In genomic region chr3:50242778-50243551, GRCh38 we compare ENCODE assay signal across 8 cellular contexts. TPM values are rescaled to one million over a fixed set of nuclear protein-coding genes. Genes with fewer than 3 reads are reported as not detected.
A peak's percentile ranks its signal among the peaks of the same experiment; 100 is the strongest.
DNase-seq lines count a peak whose midpoint lies in the region; TF ChIP-seq lines count a peak whose summit lies in the region.

No MANE protein-coding gene starts in this region.

- no peaks in the 10 kb centered on the region for H3K27me3 Mint-ChIP-seq in T-helper 1 cell treated with Interleukin-12 subunit alpha and Interleukin-12 subunit beta and Interleukin-4 antibody, amounts not matched to agents 30 μg/mL and 1 μg/mL, for 36 hours (ENCODE audit: low read depth)

- peaks cover 76% of the 10 kb centered on the region for H3K4me1 ChIP-seq in mesenchymal stem cell (ENCODE audit: control insufficient read depth, insufficient read depth, low read depth, low read length)
- H3K4me1 ChIP-seq in transverse colon: peaks cover 60 to 95% (median 69%) of the 10 kb centered on the region in 4 donors
- peaks cover 25% of the 10 kb centered on the region for H3K4me1 ChIP-seq in prostate gland (replicated peaks)

- no peaks in the 10 kb centered on the region for H3K79me1 ChIP-seq in mesenchymal stem cell (replicated peaks; ENCODE audit: low read length, poor library complexity, severe bottlenecking)

- H4K91ac ChIP-seq in mesenchymal stem cell (ENCODE audit: low read length): no peak overlapping the region

- TF ChIP-seq POLR2A in transverse colon (IDR thresholded peaks at IDR 0.05): no peak
- no peak for TF ChIP-seq POLR2A in prostate gland (IDR thresholded peaks at IDR 0.05)

- H3K9me3 Mint-ChIP-seq in T-helper 1 cell treated with Interleukin-12 subunit alpha and Interleukin-12 subunit beta and Interleukin-4 antibody, amounts not matched to agents 30 μg/mL and 1 μg/mL, for 36 hours: no peaks in the 10 kb centered on the region

- no peak overlapping the region for H2BK15ac ChIP-seq in mesenchymal stem cell (ENCODE audit: low read depth, poor library complexity, severe bottlenecking)

- peaks cover 68% of the 10 kb centered on the region for H3K4me1 Mint-ChIP-seq in T-helper 1 cell treated with Interleukin-12 subunit alpha and Interleukin-12 subunit beta and Interleukin-4 antibody, amounts not matched to agents 30 μg/mL and 1 μg/mL, for 36 hours (ENCODE audit: low read depth)

- no peak overlapping the region for H2BK120ac ChIP-seq in mesenchymal stem cell (ENCODE audit: low read depth, low read length)

- in situ Hi-C loops in transverse colon (cut with MboI; ENCODE audit: low pct_ligation_motif_present in 1 of 4, low pct_unique_long_range_greater_than_20kb in 1 of 4, low sequenced_read_pairs in 3 of 4): no loop called here

- peak overlapping the region in 17 of 59 donors; percentile 1 to 39 (median 18) for H3K4me3 ChIP-seq in dorsolateral prefrontal cortex
- H3K4me3 ChIP-seq in mesenchymal stem cell (ENCODE audit: insufficient read depth in 1 of 2, low read depth in 1 of 2, low read length in 2 of 2): peak overlapping the region in 1 of 2 experiments; percentile 7
- H3K4me3 ChIP-seq in transverse colon: peak overlapping the region in 1 of 4 donors; percentile 10
- no peak overlapping the region for H3K4me3 ChIP-seq in prostate gland

- peak overlapping the region; percentile 4 for H3K4me2 ChIP-seq in mesenchymal stem cell (ENCODE audit: low read length, poor library complexity, severe bottlenecking)

- peak overlapping the region in 1 of 2 experiments; percentile 3 for H3K14ac ChIP-seq in mesenchymal stem cell (ENCODE audit: low read length in 2 of 2)

- no peak overlapping the region for H2BK5ac ChIP-seq in mesenchymal stem cell (ENCODE audit: low read depth, low read length, poor library complexity, severe bottlenecking)

- peak overlapping the region in 1 of 2 experiments; percentile 41 for H3K4ac ChIP-seq in mesenchymal stem cell (ENCODE audit: low read depth in 1 of 2, low read length in 2 of 2)

- no peaks in the 10 kb centered on the region for H3K27me3 ChIP-seq in dorsolateral prefrontal cortex
- no peaks in the 10 kb centered on the region for H3K27me3 ChIP-seq in mesenchymal stem cell (ENCODE audit: control insufficient read depth in 1 of 2, insufficient read depth in 1 of 2, low read length in 2 of 2)
- H3K27me3 ChIP-seq in transverse colon: no peaks in the 10 kb centered on the region
- no peaks in the 10 kb centered on the region for H3K27me3 ChIP-seq in prostate gland (replicated peaks; ENCODE audit: insufficient read depth)

- peak overlapping the region in 1 of 2 experiments; percentile 29 for H3K23ac ChIP-seq in mesenchymal stem cell (ENCODE audit: low read length in 2 of 2)

- peaks cover 26% of the 10 kb centered on the region for H3K36me3 Mint-ChIP-seq in T-helper 1 cell treated with Interleukin-12 subunit alpha and Interleukin-12 subunit beta and Interleukin-4 antibody, amounts not matched to agents 30 μg/mL and 1 μg/mL, for 36 hours (ENCODE audit: low read depth)

- peak overlapping the region; percentile 97 for H3K27ac Mint-ChIP-seq in T-helper 1 cell treated with Interleukin-12 subunit alpha and Interleukin-12 subunit beta and Interleukin-4 antibody, amounts not matched to agents 30 μg/mL and 1 μg/mL, for 36 hours

- H4K8ac ChIP-seq in mesenchymal stem cell (ENCODE audit: low read length): peak overlapping the region; percentile 42

- intact Hi-C loops in dorsolateral prefrontal cortex (cut with DNase I): no loop called here
- intact Hi-C loops in transverse colon (cut with DNase I; ENCODE audit: low total_unique reads): no loop called here
- intact Hi-C loops in prostate gland (cut with DNase I): no loop called here

- TF ChIP-seq EP300 in transverse colon (IDR thresholded peaks at IDR 0.05; ENCODE audit: low read depth): no peak

- peak; percentile 14; the same call in 1 of the 3 replicates for TF ChIP-seq CTCF in GM12872 (IDR thresholded peaks at IDR 0.05; ENCODE audit: insufficient read depth, low read depth, low read length)
- TF ChIP-seq CTCF in dorsolateral prefrontal cortex (IDR thresholded peaks at IDR 0.05 in 54 of 56, conservative IDR thresholded peaks at IDR 0.05 in 2 of 56; ENCODE audit: low read depth in 1 of 56, partially characterized antibody in 56 of 56): no peak
- no peak for TF ChIP-seq CTCF in transverse colon (IDR thresholded peaks at IDR 0.05)
- peak in 1 of 4 experiments; percentile 18 for TF ChIP-seq CTCF in prostate gland (IDR thresholded peaks at IDR 0.05)

- H3K18ac ChIP-seq in mesenchymal stem cell (ENCODE audit: low read depth in 1 of 2, low read length in 2 of 2): peak overlapping the region; percentile 6 to 49

- H3K4me3 Mint-ChIP-seq in T-helper 1 cell treated with Interleukin-12 subunit alpha and Interleukin-12 subunit beta and Interleukin-4 antibody, amounts not matched to agents 30 μg/mL and 1 μg/mL, for 36 hours: peak overlapping the region; percentile 81

- H2AK5ac ChIP-seq in mesenchymal stem cell (ENCODE audit: low read length, severe bottlenecking): peak overlapping the region; percentile 59

- H3K36me3 ChIP-seq in mesenchymal stem cell (ENCODE audit: control insufficient read depth in 1 of 2, insufficient read depth in 2 of 2, low read depth in 1 of 2, low read length in 2 of 2): peaks cover 33 to 62% of the 10 kb centered on the region in 2 experiments
- H3K36me3 ChIP-seq in transverse colon: no peaks in the 10 kb centered on the region
- no peaks in the 10 kb centered on the region for H3K36me3 ChIP-seq in prostate gland

- DNase-seq in dorsolateral prefrontal cortex (peak in 1 of 10 donors; percentile 49), mesenchymal stem cell (peak; percentile 87), transverse colon (peak; percentile 65), NCI-H1092 treated with DMSO at 0.1 percent for 48 hours (lab: John Stamatoyannopoulos, UW) (no peak), COLO668 (lab: John Stamatoyannopoulos, UW; ENCODE audit: unreplicated experiment) (no peak), prostate gland (ENCODE audit: low spot score) (no peak)

- no peaks in the 10 kb centered on the region for H3K9me3 ChIP-seq in mesenchymal stem cell (ENCODE audit: control insufficient read depth, low read length)
- no peaks in the 10 kb centered on the region for H3K9me3 ChIP-seq in transverse colon
- no peaks in the 10 kb centered on the region for H3K9me3 ChIP-seq in prostate gland

- H2BK12ac ChIP-seq in mesenchymal stem cell (ENCODE audit: low read length in 2 of 2): peak overlapping the region in 1 of 2 experiments; percentile 8

- no peak overlapping the region for H2AFZ ChIP-seq in mesenchymal stem cell (ENCODE audit: low read depth, low read length)

- WGBS in mesenchymal stem cell: 56% methylated on average over 14 of the region's 14 CpGs
- 20 to 51% methylated on average over 1 to 14 of the region's 14 CpGs for WGBS in transverse colon (ENCODE audit: low coverage in 1 of 2), 2 donors
- WGBS in prostate gland: 49% methylated on average over 14 of the region's 14 CpGs

- H3K27ac ChIP-seq in dorsolateral prefrontal cortex (peak overlapping the region in 57 of 59 donors; percentile 12 to 100 (median 82)), mesenchymal stem cell (ENCODE audit: low read length, poor library complexity, severe bottlenecking) (peak overlapping the region; percentile 62), transverse colon (peak overlapping the region; percentile 69 to 91 (median 78)), prostate gland (peak overlapping the region in 1 of 2 donors; percentile 40)

- peak overlapping the region; percentile 82 for H3K9ac ChIP-seq in mesenchymal stem cell (ENCODE audit: low read length)

RNA-seq across cellular contexts. Expression of gene GNAI2, which starts 7.0 kb away (rescaled TPM):
- total RNA-seq in dorsolateral prefrontal cortex (100 to 1,000 TPM; 117 to 240 (median 161) TPM), transverse colon (100 to 1,000 TPM in 1 of 4 donors, 10 to 100 TPM in 3; 69.6 to 322 (median 74.8) TPM), prostate gland (100 to 1,000 TPM; 118 to 301 TPM)
- 474 TPM for polyA plus RNA-seq in mesenchymal stem cell (2013, experiment 1 of 2)
- 480 TPM for polyA plus RNA-seq in mesenchymal stem cell (2013, experiment 2 of 2)

RNA-seq across cellular contexts. Expression of gene SEMA3B, which starts 26.0 kb away (rescaled TPM):
- total RNA-seq in dorsolateral prefrontal cortex (100 to 1,000 TPM in 85 of 120 experiments, 10 to 100 TPM in 35; 36.0 to 486 (median 135) TPM), transverse colon (100 to 1,000 TPM in 2 of 4 donors, 10 to 100 TPM in 2; 59.5 to 423 (median 122) TPM), prostate gland (10 to 100 TPM in 1 of 2 donors, 1 to 10 TPM in 1; 8.7 to 32.0 TPM)
- 4.7 TPM for polyA plus RNA-seq in mesenchymal stem cell (2013, experiment 1 of 2)
- polyA plus RNA-seq in mesenchymal stem cell (2013, experiment 2 of 2): 4.8 TPM

RNA-seq across cellular contexts. Expression of gene LSMEM2, which starts 35.9 kb away (rescaled TPM):
- total RNA-seq in dorsolateral prefrontal cortex: 1 to 10 TPM in 95 of 120 experiments, under 1 TPM in 23, not detected in 2; 0.31 to 7.4 (median 1.7) TPM
- not detected for polyA plus RNA-seq in mesenchymal stem cell (2013, experiment 1 of 2)
- not detected for polyA plus RNA-seq in mesenchymal stem cell (2013, experiment 2 of 2)
- not detected for total RNA-seq in transverse colon
- total RNA-seq in prostate gland: not detected

RNA-seq across cellular contexts. Expression of gene SLC38A3, which starts 37.9 kb away (rescaled TPM):
- total RNA-seq in dorsolateral prefrontal cortex (10 to 100 TPM; 12.5 to 71.4 (median 28.5) TPM), transverse colon (not detected), prostate gland (1 to 10 TPM in 1 of 2 donors, under 1 TPM in 1; 0.41 to 4.0 TPM)
- 0.01 TPM for polyA plus RNA-seq in mesenchymal stem cell (2013, experiment 1 of 2)
- 0.03 TPM for polyA plus RNA-seq in mesenchymal stem cell (2013, experiment 2 of 2)

RNA-seq across cellular contexts. Expression of gene IFRD2, which starts 49.3 kb away (rescaled TPM):
- total RNA-seq in dorsolateral prefrontal cortex: 10 to 100 TPM; 15.0 to 46.2 (median 28.8) TPM
- polyA plus RNA-seq in mesenchymal stem cell (2013, experiment 1 of 2): 24.4 TPM
- polyA plus RNA-seq in mesenchymal stem cell (2013, experiment 2 of 2): 23.2 TPM
- 100 to 1,000 TPM in 1 of 4 donors, 10 to 100 TPM in 3; 44.9 to 183 (median 59.5) TPM for total RNA-seq in transverse colon
- total RNA-seq in prostate gland: 10 to 100 TPM; 93.0 to 99.9 TPM

Comparison
In these comparisons a context has a peak if more than half of its experiments do, and no peak if none do; other contexts are left out.
1. DNase-seq: peak in mesenchymal stem cell (single experiment) and transverse colon (single experiment); none in NCI-H1092 treated with DMSO at 0.1 percent for 48 hours (single experiment), COLO668 (single experiment) and prostate gland (single experiment).